Comparison of ENCODE assay signal across 1 cellular context in genomic region chr17:50348522-50349240, GRCh38.
TF ChIP-seq lines count a peak whose summit lies in the region.

No MANE protein-coding gene starts in this region.

TF ChIP-seq in HepG2, 621 proteins besides CTCF, POLR2A, EP300 and RAD21:
- TF ChIP-seq HDAC1 (CRISPR knock-in tag; IDR thresholded peaks at IDR 0.05), result no peak
- TF ChIP-seq ZNF687 (CRISPR knock-in tag; IDR thresholded peaks at IDR 0.05), result peak; percentile 31; the same call in 1 of the 2 replicates
- TF ChIP-seq BHLHE40 (IDR thresholded peaks at IDR 0.05; ENCODE audit: low read length), result no peak
- TF ChIP-seq SMARCC2 (IDR thresholded peaks at IDR 0.05), result no peak
- TF ChIP-seq MEIS2 (CRISPR knock-in tag; IDR thresholded peaks at IDR 0.05), result no peak
- TF ChIP-seq TOE1 (CRISPR knock-in tag; IDR thresholded peaks at IDR 0.05), result no peak
- TF ChIP-seq AGO1 (IDR thresholded peaks at IDR 0.05; ENCODE audit: low read depth, low read length, poor library complexity, severe bottlenecking), result peak; percentile 57
- TF ChIP-seq RBFOX2 (IDR thresholded peaks at IDR 0.05; ENCODE audit: low read depth, low read length), result 0 out of 2 replicates have a peak, but pooled peaks have one; percentile 21
- TF ChIP-seq AKNA (CRISPR knock-in tag; IDR thresholded peaks at IDR 0.05; ENCODE audit: borderline replicate concordance), result no peak
- no peak for TF ChIP-seq MLLT10 (CRISPR knock-in tag; IDR thresholded peaks at IDR 0.05)
- no peak for TF ChIP-seq KDM4B (CRISPR knock-in tag; IDR thresholded peaks at IDR 0.05)
- TF ChIP-seq AGO2 (optimal IDR thresholded peaks at IDR 0.05; ENCODE audit: low read depth, low read length), result peak; percentile 80
